In genomic region chrX:151985955-151986354, GRCh38 we compare ENCODE assay signal across 1 cellular context.
TF ChIP-seq lines count a peak whose summit lies in the region.

No MANE protein-coding gene starts in this region.

TF ChIP-seq in HepG2, 621 proteins besides CTCF, POLR2A, EP300 and RAD21 (continued from another document):
- TF ChIP-seq ZNF614 (CRISPR knock-in tag; IDR thresholded peaks at IDR 0.05; ENCODE audit: borderline replicate concordance) (no peak), ZFX (CRISPR knock-in tag; IDR thresholded peaks at IDR 0.05; ENCODE audit: low read depth) (peak; percentile 45; the same call in 1 of the 2 replicates), ZBED4 (CRISPR knock-in tag; IDR thresholded peaks at IDR 0.05; ENCODE audit: borderline replicate concordance) (peak; percentile 91), HMGXB3 (CRISPR knock-in tag; IDR thresholded peaks at IDR 0.05; ENCODE audit: borderline replicate concordance) (0 out of 2 replicates have a peak, but pooled peaks have one; percentile 34), SOX6 (IDR thresholded peaks at IDR 0.05) (no peak), SOX6 (CRISPR knock-in tag; IDR thresholded peaks at IDR 0.05) (peak; percentile 53; the same call in 1 of the 2 replicates), FOSL2 (CRISPR knock-in tag; IDR thresholded peaks at IDR 0.05) (peak; percentile 78), MAFG (CRISPR knock-in tag; IDR thresholded peaks at IDR 0.05) (no peak), HDAC2 (CRISPR knock-in tag; IDR thresholded peaks at IDR 0.05) (peak; percentile 19; the same call in 1 of the 2 replicates), SATB2 (CRISPR knock-in tag; IDR thresholded peaks at IDR 0.05) (no peak), SRSF4 (IDR thresholded peaks at IDR 0.05; ENCODE audit: low read depth, low read length, poor library complexity, severe bottlenecking) (no peak), TEAD3 (CRISPR knock-in tag; optimal IDR thresholded peaks at IDR 0.05; ENCODE audit: borderline replicate concordance) (peak; percentile 51), ZNF746 (CRISPR knock-in tag; IDR thresholded peaks at IDR 0.05) (0 out of 2 replicates have a peak, but pooled peaks have one; percentile 23), POGZ (CRISPR knock-in tag; IDR thresholded peaks at IDR 0.05) (peak; percentile 21; the same call in 1 of the 2 replicates), ZNF160 (CRISPR knock-in tag; IDR thresholded peaks at IDR 0.05) (no peak), HNF4A (CRISPR knock-in tag; IDR thresholded peaks at IDR 0.05) (peak; percentile 83), MYC (CRISPR knock-in tag; IDR thresholded peaks at IDR 0.05; ENCODE audit: borderline replicate concordance) (0 out of 2 replicates have a peak, but pooled peaks have one; percentile 35), BRF2 (CRISPR knock-in tag; IDR thresholded peaks at IDR 0.05) (no peak), YY1 (IDR thresholded peaks at IDR 0.05; ENCODE audit: insufficient read depth, insufficient replicate concordance, low read depth, low read length) (peak; percentile 18), MED13 (CRISPR knock-in tag; IDR thresholded peaks at IDR 0.05) (no peak), ELK4 (CRISPR knock-in tag; IDR thresholded peaks at IDR 0.05; ENCODE audit: borderline replicate concordance) (no peak), ZNF687 (CRISPR knock-in tag; IDR thresholded peaks at IDR 0.05) (peak; percentile 33; the same call in 1 of the 2 replicates), ZNF644 (CRISPR knock-in tag; IDR thresholded peaks at IDR 0.05; ENCODE audit: low read depth) (peak; percentile 49; the same call in 1 of the 2 replicates), EHMT2 (IDR thresholded peaks at IDR 0.05; ENCODE audit: borderline replicate concordance, low read depth, low read length) (peak; percentile 52; the same call in 1 of the 2 replicates), ZNF878 (CRISPR knock-in tag; IDR thresholded peaks at IDR 0.05) (no peak)
TF ChIP-seq in HepG2: peak in this region for 55.
